15 cellular contexts compared by ENCODE assay signal in the genomic region with DNA sequence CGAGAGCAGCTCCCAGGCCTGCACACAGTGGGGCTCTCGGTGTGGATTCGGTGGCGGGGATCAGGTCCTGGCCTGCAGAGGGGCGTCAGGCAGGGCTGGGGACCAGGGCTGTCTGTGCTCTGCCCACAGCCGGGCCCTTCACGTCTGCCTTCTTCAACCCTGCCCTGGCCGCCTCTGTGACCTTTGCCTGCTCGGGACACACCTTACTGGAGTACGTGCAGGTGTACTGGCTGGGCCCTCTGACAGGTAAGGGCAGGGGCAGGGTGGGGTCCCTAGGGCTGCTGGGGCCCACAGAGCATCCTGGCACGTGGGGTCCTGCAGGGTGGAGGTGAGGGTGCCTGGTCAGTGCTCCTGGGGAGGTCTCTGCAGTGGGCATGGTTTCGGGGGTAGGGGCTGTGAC. TPM values are rescaled to one million over a fixed set of nuclear protein-coding genes. Genes with fewer than 3 reads are reported as not detected.
"Had no signal": no experiment of that assay in that cellular context is flagged by ENCODE, and none has a peak within 500 bp of the region (broad histone marks: within the 10 kb centered on the region; RNA-seq: fewer than 3 reads in every experiment).

No MANE protein-coding gene starts in this region.

RNA-seq across cellular contexts. Expression of gene AQP12A, which starts 2.6 kb away (rescaled TPM):
- total RNA-seq: activated B cell treated with CpG ODN at 0.5 μM for 24 hours; activated CD4-positive, alpha-beta memory T cell treated with anti-CD3 and anti-CD28 coated beads for 36 hours; activated CD4-positive, alpha-beta memory T cell treated with anti-CD3 and anti-CD28 coated beads, Interleukin-2, amount 10 ng/mL, durations not matched to agents 7 days and 5 days; activated CD4-positive, alpha-beta T cell treated with anti-CD3 and anti-CD28 coated beads for 36 hours; activated CD4-positive, alpha-beta T cell treated with anti-CD3 and anti-CD28 coated beads, Interleukin-2, amount 10 ng/mL, durations not matched to agents 24 days and 14 days; activated CD4-positive, alpha-beta T cell treated with anti-CD3 and anti-CD28 coated beads, Interleukin-2, amount 10 ng/mL, durations not matched to agents 7 days and 5 days; activated CD8-positive, alpha-beta memory T cell treated with anti-CD3 and anti-CD28 coated beads for 36 hours; activated CD8-positive, alpha-beta memory T cell treated with anti-CD3 and anti-CD28 coated beads, Interleukin-2, amount 10 ng/mL, durations not matched to agents 7 days and 5 days; activated CD8-positive, alpha-beta T cell treated with anti-CD3 and anti-CD28 coated beads for 36 hours; activated CD8-positive, alpha-beta T cell treated with anti-CD3 and anti-CD28 coated beads, Interleukin-2, amount 10 ng/mL, durations not matched to agents 7 days and 5 days; T-cell; T-helper 1 cell treated with Interleukin-12 subunit alpha and Interleukin-12 subunit beta and Interleukin-4 antibody, amounts not matched to agents 30 ng/mL and 1 ng/mL, for 36 hours; T-helper 17 cell; T-helper 2 cell treated with Interferon-gamma antibody and Interleukin-4, amounts not matched to agents 100 ng/mL and 5 ng/mL, for 36 hours; WTC11 had no signal

RNA-seq across cellular contexts. Expression of gene AQP12B, which starts 11.6 kb away (rescaled TPM):
- total RNA-seq: activated B cell treated with CpG ODN at 0.5 μM for 24 hours; activated CD4-positive, alpha-beta memory T cell treated with anti-CD3 and anti-CD28 coated beads for 36 hours; activated CD4-positive, alpha-beta memory T cell treated with anti-CD3 and anti-CD28 coated beads, Interleukin-2, amount 10 ng/mL, durations not matched to agents 7 days and 5 days; activated CD4-positive, alpha-beta T cell treated with anti-CD3 and anti-CD28 coated beads for 36 hours; activated CD4-positive, alpha-beta T cell treated with anti-CD3 and anti-CD28 coated beads, Interleukin-2, amount 10 ng/mL, durations not matched to agents 24 days and 14 days; activated CD4-positive, alpha-beta T cell treated with anti-CD3 and anti-CD28 coated beads, Interleukin-2, amount 10 ng/mL, durations not matched to agents 7 days and 5 days; activated CD8-positive, alpha-beta memory T cell treated with anti-CD3 and anti-CD28 coated beads for 36 hours; activated CD8-positive, alpha-beta memory T cell treated with anti-CD3 and anti-CD28 coated beads, Interleukin-2, amount 10 ng/mL, durations not matched to agents 7 days and 5 days; activated CD8-positive, alpha-beta T cell treated with anti-CD3 and anti-CD28 coated beads for 36 hours; activated CD8-positive, alpha-beta T cell treated with anti-CD3 and anti-CD28 coated beads, Interleukin-2, amount 10 ng/mL, durations not matched to agents 7 days and 5 days; T-cell; T-helper 1 cell treated with Interleukin-12 subunit alpha and Interleukin-12 subunit beta and Interleukin-4 antibody, amounts not matched to agents 30 ng/mL and 1 ng/mL, for 36 hours; T-helper 17 cell; T-helper 2 cell treated with Interferon-gamma antibody and Interleukin-4, amounts not matched to agents 100 ng/mL and 5 ng/mL, for 36 hours; WTC11 had no signal
